ENCODE assay signal across 8 cellular contexts in genomic region chr4:1171306-1172227, GRCh38. TPM values are rescaled to one million over a fixed set of nuclear protein-coding genes. Genes with fewer than 3 reads are reported as not detected.
DNase-seq lines count a peak whose midpoint lies in the region; ATAC-seq, FAIRE-seq and TF ChIP-seq lines count a peak whose summit lies in the region.

No MANE protein-coding gene starts in this region.

- no peaks in the 10 kb centered on the region for H3K79me2 ChIP-seq in neural cell (replicated peaks; ENCODE audit: insufficient read depth, low read length)

- peak; percentile 7 for DNase-seq in COR-L47 (lab: John Stamatoyannopoulos, UW)
- peak; percentile 64 for DNase-seq in activated CD4-positive, alpha-beta T cell treated with anti-CD3 and anti-CD28 coated beads, Interleukin-2, amount 50 U/mL, for 1 hour
- DNase-seq in epithelial cell of esophagus (ENCODE audit: low read depth) = peak; percentile 9
- no peak for DNase-seq in uterus
- DNase-seq in small intestine = no peak
- DNase-seq in NCI-H82 treated with DMSO at 0.1 percent for 48 hours (lab: John Stamatoyannopoulos, UW; ENCODE audit: unreplicated experiment) = no peak

- TF ChIP-seq CTCF in epithelial cell of esophagus (IDR thresholded peaks at IDR 0.05; ENCODE audit: insufficient read depth, low read depth, low read length, missing control alignments) (no peak), neural cell (IDR thresholded peaks at IDR 0.05; ENCODE audit: poor library complexity, severe bottlenecking) (no peak), uterus (IDR thresholded peaks at IDR 0.05) (peak in 1 of 4 experiments; percentile 2)

- TF ChIP-seq POLR2A in uterus (IDR thresholded peaks at IDR 0.05) = no peak

- no peaks in the 10 kb centered on the region for H3K36me3 ChIP-seq in neural cell (ENCODE audit: insufficient read depth, low read length)
- H3K36me3 ChIP-seq in uterus = no peaks in the 10 kb centered on the region
- H3K36me3 ChIP-seq in small intestine (ENCODE audit: control insufficient read depth in 2 of 2, insufficient read depth in 2 of 2, low read length in 2 of 2) = no peaks in the 10 kb centered on the region

- H3K4me3 ChIP-seq in epithelial cell of esophagus (ENCODE audit: low read length) (no peak overlapping the region), neural cell (ENCODE audit: low read length) (peak overlapping the region; percentile 51), uterus (peak overlapping the region; percentile 44 to 51), small intestine (ENCODE audit: low read depth in 1 of 2, low read length in 2 of 2) (peak overlapping the region in 1 of 2 donors; percentile 48)

- H3K9ac ChIP-seq in neural cell (ENCODE audit: low read length) = no peak overlapping the region

- H3K27ac ChIP-seq in neural cell (ENCODE audit: low read length) (no peak overlapping the region), uterus (peak overlapping the region; percentile 94 to 96), small intestine (ENCODE audit: low read depth in 1 of 2, low read length in 1 of 2) (peak overlapping the region in 1 of 2 donors; percentile 56)

- intact Hi-C loops in uterus (cut with DNase I; ENCODE audit: low total_unique reads) = no loop called here

- H3K27me3 ChIP-seq in neural cell (ENCODE audit: insufficient read depth, low read depth, low read length) (peaks cover 65% of the 10 kb centered on the region), uterus (no peaks in the 10 kb centered on the region), small intestine (ENCODE audit: control insufficient read depth in 2 of 2, insufficient read depth in 2 of 2, low read length in 2 of 2) (peaks cover 0 to 5% of the 10 kb centered on the region in 2 donors)

- WGBS in small intestine, 3 donors = 2 to 5% (median 4%) methylated on average over 71 to 89 of the region's 89 CpGs

- no peaks in the 10 kb centered on the region for H3K9me2 ChIP-seq in neural cell (ENCODE audit: insufficient read depth, low read length)

- FAIRE-seq in small intestine (lab: Jason Lieb, UNC) = no peak

- H3K4me1 ChIP-seq in uterus = peaks cover 7 to 19% of the 10 kb centered on the region in 2 donors
- H3K4me1 ChIP-seq in small intestine (ENCODE audit: control insufficient read depth in 2 of 2, insufficient read depth in 1 of 2, low read depth in 1 of 2, low read length in 1 of 2) = no peaks in the 10 kb centered on the region

- TF ChIP-seq RAD21 in neural cell (conservative IDR thresholded peaks at IDR 0.05) = no peak

- H3K4me2 ChIP-seq in neural cell (ENCODE audit: low read length) = no peak overlapping the region

- H3K9me3 ChIP-seq in neural cell (ENCODE audit: low read length) (no peaks in the 10 kb centered on the region), uterus (no peaks in the 10 kb centered on the region), small intestine (ENCODE audit: control insufficient read depth, low read depth) (no peaks in the 10 kb centered on the region)

- no peaks in the 10 kb centered on the region for H4K20me1 ChIP-seq in neural cell (ENCODE audit: insufficient read depth)

- no peak for ATAC-seq in GM18498 (IDR thresholded peaks at IDR 0.05; ENCODE audit: unreplicated experiment)

- no peak for TF ChIP-seq EP300 in neural cell (conservative IDR thresholded peaks at IDR 0.05; ENCODE audit: poor library complexity, severe bottlenecking)

- H2AFZ ChIP-seq in neural cell (ENCODE audit: low read depth, low read length) = no peak overlapping the region

- H3F3A ChIP-seq in neural cell (ENCODE audit: insufficient read depth, low read length, poor library complexity, severe bottlenecking) = no peaks in the 10 kb centered on the region

TF ChIP-seq in neural cell, 6 proteins besides CTCF, POLR2A, EP300 and RAD21:
- TF ChIP-seq TAF1 (IDR thresholded peaks at IDR 0.05; ENCODE audit: low read depth) = no peak
- TF ChIP-seq SMC3 (conservative IDR thresholded peaks at IDR 0.05; ENCODE audit: poor library complexity) = no peak
- no peak for TF ChIP-seq EZH2 (IDR thresholded peaks at IDR 0.05; ENCODE audit: borderline replicate concordance, insufficient read depth, low read length, poor library complexity, severe bottlenecking)
- TF ChIP-seq REST (IDR thresholded peaks at IDR 0.05; ENCODE audit: borderline replicate concordance) = no peak
- TF ChIP-seq MXI1 (conservative IDR thresholded peaks at IDR 0.05; ENCODE audit: poor library complexity, severe bottlenecking) = no peak
- no peak for TF ChIP-seq POLR2AphosphoS5 (IDR thresholded peaks at IDR 0.05)

RNA-seq across cellular contexts. Expression of gene SPON2, which starts 0.8 kb away (rescaled TPM):
- polyA plus RNA-seq in neural cell (0.57 and 0.78 TPM in 2 replicates), small intestine (10 to 100 TPM; 12.7 to 61.0 (median 34.3) TPM)
- polyA minus RNA-seq in neural cell = 0.73 and 2.1 TPM in 2 replicates
- total RNA-seq in uterus = 100 to 1,000 TPM in 2 of 4 donors, 10 to 100 TPM in 2; 60.6 to 262 (median 115) TPM

RNA-seq across cellular contexts. Expression of gene RNF212, which starts 58.2 kb away (rescaled TPM):
- polyA plus RNA-seq in neural cell (0.30 and 1.5 TPM in 2 replicates), small intestine (1 to 10 TPM in 2 of 3 donors, not detected in 1; 1.4 to 1.7 TPM)
- 1.2 TPM in 1 of 2 replicates, not detected in the other for polyA minus RNA-seq in neural cell
- 10 to 100 TPM in 1 of 4 donors, 1 to 10 TPM in 2, under 1 TPM in 1; 0.77 to 13.5 (median 5.2) TPM for total RNA-seq in uterus

Comparison
In these comparisons a context has a peak if more than half of its experiments do, and no peak if none do; other contexts are left out.
1. DNase-seq: peak in COR-L47 (single experiment), activated CD4-positive, alpha-beta T cell treated with anti-CD3 and anti-CD28 coated beads, Interleukin-2, amount 50 U/mL, for 1 hour (single experiment) and epithelial cell of esophagus (single experiment); none in uterus (0 of 2), small intestine (single experiment) and NCI-H82 treated with DMSO at 0.1 percent for 48 hours (single experiment).